24 cellular contexts compared by ENCODE assay signal in the genomic region with DNA sequence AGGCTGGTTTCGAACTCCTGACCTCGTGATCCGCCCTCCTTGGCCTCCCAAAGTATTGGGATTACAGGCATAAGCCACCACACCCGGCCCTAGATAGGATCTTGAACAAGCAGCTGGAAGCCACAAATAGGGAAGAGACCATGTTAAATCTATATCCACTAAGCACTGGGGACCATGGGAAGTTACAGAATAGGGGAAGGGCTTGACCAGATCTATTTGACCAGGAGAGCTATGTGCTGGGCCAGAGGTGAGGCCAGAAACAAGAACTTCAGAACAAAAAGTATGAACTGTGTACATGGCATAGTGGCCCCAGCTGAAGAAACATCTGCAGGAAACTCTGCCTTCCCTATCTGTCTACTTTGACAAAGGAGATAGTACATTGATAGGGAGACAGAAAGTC.
"Had no signal": no experiment of that assay in that cellular context is flagged by ENCODE, and none has a peak within 500 bp of the region (broad histone marks: within the 10 kb centered on the region; RNA-seq: fewer than 3 reads in every experiment).

No MANE protein-coding gene starts in this region.

- H3K27me3 ChIP-seq: adrenal gland, body of pancreas, breast epithelium had no signal

- H3K4me1 Mint-ChIP-seq: activated CD4-positive, alpha-beta T cell treated with anti-CD3 and anti-CD28 coated beads, Interleukin-2, amount 10 ng/mL, durations not matched to agents 24 days and 14 days had no signal

- H3K4me3 ChIP-seq: adrenal gland, body of pancreas, breast epithelium, K562, PC-9 had no signal

- H3K4me1 ChIP-seq: body of pancreas, breast epithelium had no signal

- H3K36me3 ChIP-seq: adrenal gland, breast epithelium had no signal

- DNase-seq: activated CD4-positive, alpha-beta T cell treated with anti-CD3 and anti-CD28 coated beads, Interleukin-2, amount 10 ng/mL, durations not matched to agents 24 days and 14 days; activated CD4-positive, alpha-beta T cell treated with anti-CD3 and anti-CD28 coated beads, Interleukin-2, amount 50 U/mL, for 4 hours; activated CD8-positive, alpha-beta T cell treated with anti-CD3 and anti-CD28 coated beads for 36 hours; activated gamma-delta T cell treated with Interleukin-2 at 50 U/mL for 16 hours; activated naive CD4-positive, alpha-beta T cell treated with anti-CD3 and anti-CD28 coated beads for 36 hours; activated T-cell treated with anti-CD3 and anti-CD28 coated beads, Interleukin-2, amount 50 U/mL, for 4 hours; adrenal gland; body of pancreas; Karpas-422; NCI-H1105; NCI-H1436; NCI-H1694 treated with DMSO at 0.1 percent for 48 hours; NCI-H2029; NCI-H345; NCI-H524 treated with DMSO at 0.1 percent for 48 hours; NK-92 treated with Interleukin-12 subunit alpha and Interleukin-12 subunit beta, amount 100 ng/mL, for 24 hours; PC-9; SIG-M5; T1000 had no signal

- H3K9me3 ChIP-seq: adrenal gland, body of pancreas, breast epithelium had no signal

- H3K9me3 Mint-ChIP-seq: activated CD4-positive, alpha-beta T cell treated with anti-CD3 and anti-CD28 coated beads, Interleukin-2, amount 10 ng/mL, durations not matched to agents 24 days and 14 days; activated CD8-positive, alpha-beta T cell treated with anti-CD3 and anti-CD28 coated beads for 36 hours; activated naive CD4-positive, alpha-beta T cell treated with anti-CD3 and anti-CD28 coated beads for 36 hours; activated naive CD4-positive, alpha-beta T cell treated with anti-CD3 and anti-CD28 coated beads, Interleukin-2, amount 50 U/mL, for 72 hours; activated T-cell treated with anti-CD3 and anti-CD28 coated beads, Interleukin-2, amount 50 U/mL, for 4 hours; activated T-helper 1 cell treated with anti-CD3 and anti-CD28 coated beads, Interleukin-12 subunit alpha, Interleukin-12 subunit beta, Interleukin-2, Interleukin-4 antibody, amounts not matched to agents 30 ng/mL and 10 ng/mL and 1 ng/mL, durations not matched to agents 14 hours and 24 hours and 36 hours had no signal

- H3K27ac ChIP-seq: adrenal gland, body of pancreas, breast epithelium, PC-9, RWPE1 had no signal

- H3K27ac Mint-ChIP-seq: activated CD4-positive, alpha-beta T cell treated with anti-CD3 and anti-CD28 coated beads, Interleukin-2, amount 10 ng/mL, durations not matched to agents 24 days and 14 days; activated CD8-positive, alpha-beta T cell treated with anti-CD3 and anti-CD28 coated beads for 36 hours; activated naive CD4-positive, alpha-beta T cell treated with anti-CD3 and anti-CD28 coated beads for 36 hours; activated naive CD4-positive, alpha-beta T cell treated with anti-CD3 and anti-CD28 coated beads, Interleukin-2, amount 50 U/mL, for 72 hours; activated T-helper 1 cell treated with anti-CD3 and anti-CD28 coated beads, Interleukin-12 subunit alpha, Interleukin-12 subunit beta, Interleukin-2, Interleukin-4 antibody, amounts not matched to agents 30 ng/mL and 10 ng/mL and 1 ng/mL, durations not matched to agents 14 hours and 24 hours and 36 hours had no signal

- H3K36me3 Mint-ChIP-seq: activated naive CD4-positive, alpha-beta T cell treated with anti-CD3 and anti-CD28 coated beads, Interleukin-2, amount 50 U/mL, for 72 hours had no signal

- H3K4me3 Mint-ChIP-seq: activated CD4-positive, alpha-beta T cell treated with anti-CD3 and anti-CD28 coated beads, Interleukin-2, amount 10 ng/mL, durations not matched to agents 24 days and 14 days; activated CD8-positive, alpha-beta T cell treated with anti-CD3 and anti-CD28 coated beads for 36 hours; activated naive CD4-positive, alpha-beta T cell treated with anti-CD3 and anti-CD28 coated beads for 36 hours; activated T-cell treated with anti-CD3 and anti-CD28 coated beads, Interleukin-2, amount 50 U/mL, for 4 hours; activated T-helper 1 cell treated with anti-CD3 and anti-CD28 coated beads, Interleukin-12 subunit alpha, Interleukin-12 subunit beta, Interleukin-2, Interleukin-4 antibody, amounts not matched to agents 30 ng/mL and 10 ng/mL and 1 ng/mL, durations not matched to agents 14 hours and 24 hours and 36 hours had no signal
